Comparison of ENCODE assay signal across 8 cellular contexts in the genomic region with DNA sequence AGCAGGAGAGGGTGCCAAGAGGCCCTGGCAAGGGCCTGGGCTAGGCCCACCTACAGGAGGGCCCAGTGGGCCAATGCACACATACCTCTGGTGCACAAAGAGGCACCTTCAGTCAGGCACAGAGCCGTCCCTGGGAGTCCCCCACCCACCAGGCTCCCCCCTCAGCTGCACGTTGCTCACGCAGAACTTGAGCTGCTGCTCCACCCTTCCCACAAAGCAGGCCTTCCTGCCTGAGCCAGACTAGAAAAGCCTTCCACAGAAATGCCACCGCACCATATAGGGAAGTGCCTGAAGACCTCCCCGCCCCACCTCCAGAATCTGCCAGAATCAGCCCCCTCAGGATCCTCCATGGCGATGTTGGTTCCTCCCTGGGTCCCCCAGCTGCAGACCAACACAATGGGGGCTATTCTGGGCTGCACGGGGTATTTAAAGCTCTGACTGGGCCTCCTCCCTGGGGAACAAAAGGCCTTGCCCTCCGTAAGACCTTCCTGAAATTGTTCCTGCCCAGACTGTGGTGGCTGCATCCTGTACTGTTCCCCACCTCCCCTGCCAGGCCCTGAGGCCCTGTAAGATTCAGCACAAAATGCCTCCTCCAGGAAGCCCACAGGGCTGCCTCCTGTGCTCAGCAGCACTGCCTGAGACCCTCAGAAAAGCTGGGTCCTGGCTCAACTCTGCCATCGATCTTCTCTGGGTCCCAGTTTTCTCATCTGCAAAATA. TPM values are rescaled to one million over a fixed set of nuclear protein-coding genes. Genes with fewer than 3 reads are reported as not detected.
DNase-seq lines count a peak whose midpoint lies in the region; ATAC-seq and TF ChIP-seq lines count a peak whose summit lies in the region.

No MANE protein-coding gene starts in this region.

- H2AFZ ChIP-seq in neural progenitor cell (replicated peaks), result no peak overlapping the region

- peaks cover 15% of the 10 kb centered on the region for H3K36me3 ChIP-seq in endodermal cell (ENCODE audit: control insufficient read depth, insufficient read depth, low read length)
- H3K36me3 ChIP-seq in neural progenitor cell, result no peaks in the 10 kb centered on the region
- H3K36me3 ChIP-seq in uterus, result no peaks in the 10 kb centered on the region

- WGBS in endodermal cell (ENCODE audit: insufficient coverage in 1 of 2, insufficient read length in 1 of 2), 2 experiments, result 56 to 73% methylated on average over 4 to 9 of the region's 9 CpGs

- H3K4me1 Mint-ChIP-seq in endodermal cell, result peaks cover 28% of the 10 kb centered on the region
- H3K4me1 Mint-ChIP-seq in neural progenitor cell, result peaks cover 38% of the 10 kb centered on the region

- peak overlapping the region; percentile 53 for H3K4me2 ChIP-seq in neural progenitor cell

- H3K27ac Mint-ChIP-seq in endodermal cell (peak overlapping the region; percentile 92), neural progenitor cell (peak overlapping the region; percentile 92)

- peaks cover 22% of the 10 kb centered on the region for H3K4me1 ChIP-seq in endodermal cell (ENCODE audit: control insufficient read depth, insufficient read depth, low read length)
- H3K4me1 ChIP-seq in neural progenitor cell, result peaks cover 39% of the 10 kb centered on the region
- peaks cover 27 to 70% of the 10 kb centered on the region in 2 donors for H3K4me1 ChIP-seq in uterus

- H4K20me1 ChIP-seq in neural progenitor cell (ENCODE audit: low read depth), result peaks cover 11% of the 10 kb centered on the region

- DNase-seq in Daoy (ENCODE audit: low read depth) (peak; percentile 63), SKM-1 (lab: John Stamatoyannopoulos, UW; ENCODE audit: unreplicated experiment) (peak; percentile 54), endodermal cell (no peak), neural progenitor cell (ENCODE audit: low spot score) (peak; percentile 81), uterus (peak; percentile 77 to 85)

- H3K27ac ChIP-seq in endodermal cell (ENCODE audit: low read depth, low read length) (peak overlapping the region; percentile 84), neural progenitor cell (peak overlapping the region; percentile 79), uterus (peak overlapping the region; percentile 93)

- H3K36me3 Mint-ChIP-seq in endodermal cell (ENCODE audit: low read depth) (peaks cover 4% of the 10 kb centered on the region), neural progenitor cell (no peaks in the 10 kb centered on the region)

- intact Hi-C loops in uterus (cut with DNase I; ENCODE audit: low total_unique reads), result no loop called here

- peaks cover 40% of the 10 kb centered on the region for H3F3A ChIP-seq in neural progenitor cell (ENCODE audit: low read depth)

- H3K9me3 Mint-ChIP-seq in endodermal cell, result no peaks in the 10 kb centered on the region
- H3K9me3 Mint-ChIP-seq in neural progenitor cell, result no peaks in the 10 kb centered on the region

- peak overlapping the region; percentile 47 for H3K9ac ChIP-seq in endodermal cell (ENCODE audit: extremely low read depth, low read length, poor library complexity, severe bottlenecking)
- H3K9ac ChIP-seq in neural progenitor cell, result no peak overlapping the region

- ATAC-seq in GM18511 (IDR thresholded peaks at IDR 0.05; ENCODE audit: unreplicated experiment) (no peak), GM19467 (IDR thresholded peaks at IDR 0.05; ENCODE audit: unreplicated experiment) (no peak), HG03342 (IDR thresholded peaks at IDR 0.05; ENCODE audit: unreplicated experiment) (no peak)

- TF ChIP-seq CTCF in endodermal cell (conservative IDR thresholded peaks at IDR 0.05), result no peak
- TF ChIP-seq CTCF in neural progenitor cell (IDR thresholded peaks at IDR 0.05), result no peak
- no peak for TF ChIP-seq CTCF in uterus (IDR thresholded peaks at IDR 0.05)

- H3K27me3 ChIP-seq in endodermal cell (ENCODE audit: control insufficient read depth, insufficient read depth, low read length, poor library complexity, severe bottlenecking) (no peaks in the 10 kb centered on the region), neural progenitor cell (no peaks in the 10 kb centered on the region), uterus (no peaks in the 10 kb centered on the region)

- peak; percentile 23 to 32 for TF ChIP-seq POLR2A in uterus (IDR thresholded peaks at IDR 0.05)

- H3K9me3 ChIP-seq in endodermal cell (ENCODE audit: control insufficient read depth, low read length) (no peaks in the 10 kb centered on the region), neural progenitor cell (ENCODE audit: low read depth) (no peaks in the 10 kb centered on the region), uterus (no peaks in the 10 kb centered on the region)

- H3K4me3 ChIP-seq in endodermal cell (ENCODE audit: low read length), result no peak overlapping the region
- H3K4me3 ChIP-seq in neural progenitor cell, result no peak overlapping the region
- H3K4me3 ChIP-seq in uterus, result no peak overlapping the region

- H3K27me3 Mint-ChIP-seq in endodermal cell (ENCODE audit: insufficient read depth) (no peaks in the 10 kb centered on the region), neural progenitor cell (ENCODE audit: insufficient read depth, low read depth) (peaks cover 2% of the 10 kb centered on the region)

- H3K4me3 Mint-ChIP-seq in endodermal cell, result no peak overlapping the region
- H3K4me3 Mint-ChIP-seq in neural progenitor cell, result no peak overlapping the region

- peaks cover 8% of the 10 kb centered on the region for H3K79me2 ChIP-seq in neural progenitor cell (ENCODE audit: low read depth)

RNA-seq across cellular contexts. Expression of gene HSPG2, which starts 27.2 kb away (rescaled TPM):
- total RNA-seq in Daoy (2014; rRNA removed; shearing (Covaris generic)), result 14.2 and 14.7 TPM in 2 replicates
- total RNA-seq in endodermal cell (100 to 1,000 TPM; 222 to 227 TPM), neural progenitor cell (ENCODE audit: low replicate concordance) (6.9 and 23.6 TPM in 2 replicates), uterus (100 to 1,000 TPM in 3 of 4 donors, 10 to 100 TPM in 1; 96.8 to 677 (median 290) TPM)
- polyA plus RNA-seq in endodermal cell (2013, experiment 1 of 2), result 74.9 TPM
- 76.7 TPM for polyA plus RNA-seq in endodermal cell (2013, experiment 2 of 2)
